In the genomic region with DNA sequence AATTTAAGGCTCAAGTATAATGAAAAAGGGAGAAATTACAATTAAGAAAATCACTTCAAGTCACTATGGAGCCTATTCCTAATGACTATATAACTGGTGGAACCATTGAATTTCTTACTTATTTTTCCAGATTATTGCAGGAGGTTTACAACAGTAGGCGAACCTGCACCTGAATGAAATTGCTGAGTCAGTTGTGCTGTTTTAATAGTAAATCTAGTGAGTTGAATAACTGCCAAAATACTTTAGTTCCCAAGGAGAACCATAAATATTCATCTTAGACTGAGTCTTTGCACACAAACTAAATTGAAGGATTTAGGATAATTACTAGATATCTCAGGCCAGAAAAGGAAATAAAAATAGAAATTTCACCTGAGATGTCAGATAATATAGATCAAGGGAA, we compare ENCODE assay signal across 21 cellular contexts.
"Had no signal": no experiment of that assay in that cellular context is flagged by ENCODE, and none has a peak within 500 bp of the region (broad histone marks: within the 10 kb centered on the region; RNA-seq: fewer than 3 reads in every experiment).

No MANE protein-coding gene starts in this region.

- H3K36me3 ChIP-seq: breast epithelium had no signal

- H3K27ac ChIP-seq: breast epithelium had no signal

- H3K27me3 ChIP-seq: breast epithelium had no signal

- H3K36me3 Mint-ChIP-seq: activated naive CD4-positive, alpha-beta T cell treated with anti-CD3 and anti-CD28 coated beads, Interleukin-2, amount 50 U/mL, for 24 hours had no signal

- H3K27me3 Mint-ChIP-seq: activated naive CD4-positive, alpha-beta T cell treated with anti-CD3 and anti-CD28 coated beads, Interleukin-2, amount 50 U/mL, for 24 hours; T-helper 17 cell had no signal

- H3K4me1 Mint-ChIP-seq: activated naive CD4-positive, alpha-beta T cell treated with anti-CD3 and anti-CD28 coated beads, Interleukin-2, amount 50 U/mL, for 24 hours; T-helper 17 cell; WTC11 had no signal

- H3K4me3 ChIP-seq: breast epithelium had no signal

- H3K9me3 ChIP-seq: breast epithelium had no signal

- ATAC-seq: activated CD8-positive, alpha-beta T cell treated with anti-CD3 and anti-CD28 coated beads, Interleukin-2, amount 10 ng/mL, durations not matched to agents 7 days and 5 days; PC-3; T-helper 17 cell; WTC11 had no signal

- H3K4me3 Mint-ChIP-seq: activated CD8-positive, alpha-beta T cell treated with anti-CD3 and anti-CD28 coated beads, Interleukin-2, amount 10 ng/mL, durations not matched to agents 7 days and 5 days; activated naive CD4-positive, alpha-beta T cell treated with anti-CD3 and anti-CD28 coated beads, Interleukin-2, amount 50 U/mL, for 24 hours; T-helper 17 cell; WTC11 had no signal

- DNase-seq: activated CD4-positive, alpha-beta T cell treated with anti-CD3 and anti-CD28 coated beads for 48 hours; activated CD4-positive, alpha-beta T cell treated with anti-CD3 and anti-CD28 coated beads, Interleukin-2, amount 50 U/mL, for 4 hours; activated CD4-positive, CD25-positive, alpha-beta regulatory T cell treated with anti-CD3 and anti-CD28 coated beads, Interleukin-2, amount 50 U/mL, for 72 hours; activated CD8-positive, alpha-beta memory T cell treated with anti-CD3 and anti-CD28 coated beads, Interleukin-2, amount 50 U/mL, for 48 hours; activated CD8-positive, alpha-beta T cell treated with anti-CD3 and anti-CD28 coated beads, Interleukin-2, amount 10 ng/mL, durations not matched to agents 7 days and 5 days; activated effector memory CD4-positive, alpha-beta T cell treated with Interleukin-2 at 50 U/mL for 16 hours; activated naive CD4-positive, alpha-beta T cell; activated T-cell treated with anti-CD3 and anti-CD28 coated beads, Interleukin-2, amount 50 U/mL, for 1 hour; aorta; caudate nucleus; NCI-H1092 treated with DMSO at 0.1 percent for 48 hours; NCI-H1436 treated with DMSO at 0.1 percent for 48 hours; NCI-H187; NCI-H510A treated with DMSO at 0.1 percent for 48 hours; PC-3; SIG-M5; T-helper 17 cell; T-helper 9 cell had no signal

- H3K9me3 Mint-ChIP-seq: activated naive CD4-positive, alpha-beta T cell treated with anti-CD3 and anti-CD28 coated beads, Interleukin-2, amount 50 U/mL, for 24 hours had no signal

- H3K27ac Mint-ChIP-seq: activated CD8-positive, alpha-beta T cell treated with anti-CD3 and anti-CD28 coated beads, Interleukin-2, amount 10 ng/mL, durations not matched to agents 7 days and 5 days; activated naive CD4-positive, alpha-beta T cell treated with anti-CD3 and anti-CD28 coated beads, Interleukin-2, amount 50 U/mL, for 24 hours; T-helper 17 cell; WTC11 had no signal

- H3K4me1 ChIP-seq: breast epithelium had no signal
